ENCODE assay signal across 1 cellular context in genomic region chr6:33314943-33315752, GRCh38.
A peak's percentile ranks its signal among the peaks of the same experiment; 100 is the strongest.
TF ChIP-seq lines count a peak whose summit lies in the region.

No MANE protein-coding gene starts in this region.

TF ChIP-seq in K562, 482 proteins besides CTCF, POLR2A, EP300 and RAD21 (continued from another document):
- TF ChIP-seq MAZ (CRISPR knock-in tag; conservative IDR thresholded peaks at IDR 0.05 in 1 of 2, IDR thresholded peaks at IDR 0.05 in 1 of 2): peak; percentile 33 to 41; a peak in 1 of 4 replicates
- no peak for TF ChIP-seq RBM14 (IDR thresholded peaks at IDR 0.05; ENCODE audit: borderline replicate concordance, insufficient read depth, low read depth, low read length)
- TF ChIP-seq SP1 (CRISPR knock-in tag; IDR thresholded peaks at IDR 0.05): peak; percentile 87
- TF ChIP-seq USF1 (CRISPR knock-in tag; IDR thresholded peaks at IDR 0.05): 0 out of 2 replicates have a peak, but pooled peaks have one; percentile 42
- TF ChIP-seq POLR2G (IDR thresholded peaks at IDR 0.05; ENCODE audit: low read depth, low read length): peak; percentile 79
- TF ChIP-seq ARNT (IDR thresholded peaks at IDR 0.05): no peak
- no peak for TF ChIP-seq ATF1 (CRISPR knock-in tag; IDR thresholded peaks at IDR 0.05)
- peak; percentile 84 for TF ChIP-seq ATF1 (tag; IDR thresholded peaks at IDR 0.05)
- TF ChIP-seq THRA (IDR thresholded peaks at IDR 0.05): no peak
- TF ChIP-seq ZNF165 (CRISPR knock-in tag; IDR thresholded peaks at IDR 0.05; ENCODE audit: borderline replicate concordance): peak; percentile 34; the same call in 1 of the 2 replicates
- no peak for TF ChIP-seq ZNF143 (CRISPR knock-in tag; IDR thresholded peaks at IDR 0.05)
- TF ChIP-seq CCNT2 (IDR thresholded peaks at IDR 0.05; ENCODE audit: borderline replicate concordance, extremely low read depth, insufficient read length, low read depth, low read length): peak; percentile 73
- TF ChIP-seq CTBP1 (IDR thresholded peaks at IDR 0.05; ENCODE audit: borderline replicate concordance): 0 out of 2 replicates have a peak, but pooled peaks have one; percentile 25
- TF ChIP-seq ETS1 (conservative IDR thresholded peaks at IDR 0.05; ENCODE audit: control insufficient read depth, low read depth, low read length): peak; percentile 40; the same call in 1 of the 2 replicates
- 0 out of 2 replicates have a peak, but pooled peaks have one; percentile 8 for TF ChIP-seq VEZF1 (CRISPR knock-in tag; IDR thresholded peaks at IDR 0.05)
- TF ChIP-seq KAT7 (CRISPR knock-in tag; IDR thresholded peaks at IDR 0.05; ENCODE audit: borderline replicate concordance): 0 out of 2 replicates have a peak, but pooled peaks have one; percentile 69
- peak; percentile 58 for TF ChIP-seq SMAD4 (CRISPR knock-in tag; conservative IDR thresholded peaks at IDR 0.05)
- no peak for TF ChIP-seq TRIM25 (IDR thresholded peaks at IDR 0.05; ENCODE audit: borderline replicate concordance)
- peak; percentile 85 for TF ChIP-seq KLF13 (tag; IDR thresholded peaks at IDR 0.05; ENCODE audit: borderline replicate concordance, low read depth)
- 0 out of 2 replicates have a peak, but pooled peaks have one; percentile 19 for TF ChIP-seq ZFP91 (CRISPR knock-in tag; IDR thresholded peaks at IDR 0.05)
- peak; percentile 25; the same call in 1 of the 2 replicates for TF ChIP-seq EP400 (IDR thresholded peaks at IDR 0.05)
- TF ChIP-seq NCOR1 (IDR thresholded peaks at IDR 0.05): peak; percentile 3; the same call in 1 of the 2 replicates
